9 cellular contexts compared by ENCODE assay signal in the genomic region with DNA sequence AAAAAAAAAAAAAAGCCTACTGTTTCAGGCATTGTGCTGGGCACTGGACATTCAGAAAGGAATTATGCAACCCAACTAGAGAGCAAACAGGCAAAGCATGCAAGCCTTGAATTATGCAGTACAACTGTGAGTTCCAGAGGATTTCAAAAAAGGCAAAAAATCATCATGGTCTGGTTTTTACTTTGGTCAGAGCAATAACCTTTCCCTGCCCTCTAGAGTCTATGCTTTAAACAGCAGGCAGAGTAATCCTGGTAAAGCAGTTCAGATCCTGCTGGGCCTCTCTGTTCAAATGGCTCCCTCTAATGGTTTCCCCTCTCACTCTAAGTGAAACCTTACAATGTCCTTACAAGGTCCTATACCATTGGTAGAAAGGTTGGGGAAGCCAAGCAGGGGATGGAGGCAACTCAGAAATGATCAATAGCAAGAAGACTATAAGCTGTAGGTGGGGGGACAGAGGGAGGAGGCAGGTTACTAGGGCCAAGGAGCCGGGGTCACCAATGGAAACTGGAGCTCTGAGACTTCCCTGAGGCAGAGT. TPM values are rescaled to one million over a fixed set of nuclear protein-coding genes. Genes with fewer than 3 reads are reported as not detected.
DNase-seq lines count a peak whose midpoint lies in the region; ATAC-seq, FAIRE-seq and TF ChIP-seq lines count a peak whose summit lies in the region.
"Had no signal": no experiment of that assay in that cellular context is flagged by ENCODE, and none has a peak within 500 bp of the region (broad histone marks: within the 10 kb centered on the region; RNA-seq: fewer than 3 reads in every experiment).

No MANE protein-coding gene starts in this region.

- CTCF ChIA-PET in AG04450 (lab: Charles Lee), result interaction anchor here (0.6 to 9.6 kb wide), 39 partner anchors 8 to 539 kb away, joined by 3 to 478 read pairs (median 6); partner anchors contain the start of genes C17orf50 and RASL10B

- dilution Hi-C loops in keratinocyte (cut with MboI; ENCODE audit: extremely low pct_ligation_motif_present, low sequenced_read_pairs), result no loop called here

- H3K27me3 ChIP-seq in AG04450 (ENCODE audit: control insufficient read depth, insufficient read depth, low read length) (peaks cover 5% of the 10 kb centered on the region), keratinocyte (ENCODE audit: control insufficient read depth, extremely low read depth, insufficient read depth, low read length) (no peaks in the 10 kb centered on the region)

- POLR2A ChIA-PET in AG04450 (lab: Yijun Ruan, JAX), result interaction anchor here (0.7 to 1.6 kb wide), 3 partner anchors 40 to 47 kb away, joined by 3 to 9 read pairs (median 5); no protein-coding TSS in a partner anchor

- no peaks in the 10 kb centered on the region for H4K20me1 ChIP-seq in keratinocyte (ENCODE audit: control insufficient read depth, extremely low read depth, insufficient read depth, low read length)

- H2AFZ ChIP-seq in keratinocyte (ENCODE audit: control insufficient read depth, low read length), result no peak overlapping the region

- ATAC-seq in GM18909 (IDR thresholded peaks at IDR 0.05; ENCODE audit: poor library complexity, unreplicated experiment), result no peak

- no peak overlapping the region for H3K27ac ChIP-seq in AG04450 (ENCODE audit: low read depth, low read length)
- H3K27ac ChIP-seq in keratinocyte (ENCODE audit: control insufficient read depth, insufficient read depth, low read length), result no peak overlapping the region
- H3K27ac ChIP-seq: neutrophil had no signal

- H3K4me3 ChIP-seq in AG04450 (ENCODE audit: low read depth, low read length) (no peak overlapping the region), GM12864 (ENCODE audit: low read depth, low read length) (no peak overlapping the region), cardiac fibroblast (replicated peaks in 1 of 2; ENCODE audit: low read depth in 2 of 2, low read length in 2 of 2) (no peak overlapping the region), keratinocyte (ENCODE audit: control insufficient read depth in 2 of 3, extremely low read depth in 1 of 3, insufficient read depth in 2 of 3, low read depth in 1 of 3, low read length in 3 of 3) (no peak overlapping the region)

- in situ Hi-C loops in SK-MEL-5 (cut with HindIII; ENCODE audit: low pct_unique_long_range_greater_than_20kb, low sequenced_read_pairs), result no loop called here

- DNase-seq in AG04450 (ENCODE audit: low read depth, low spot score) (peak; percentile 84), GM12864 (ENCODE audit: low read depth) (peak; percentile 76), NCI-H1092 treated with DMSO at 0.1 percent for 48 hours (lab: John Stamatoyannopoulos, UW) (peak; percentile 92), SK-MEL-5 (ENCODE audit: low read depth, low spot score) (peak; percentile 94), cardiac fibroblast (ENCODE audit: low read depth in 2 of 2) (peak; percentile 95 to 97), keratinocyte (ENCODE audit: low read depth, low spot score) (no peak)
- peak; percentile 21 for DNase-seq in stimulated activated naive CD4-positive, alpha-beta T cell treated with Interleukin-2 at 50 U/mL for 16 hours (lab: John Stamatoyannopoulos, UW)

- no peak overlapping the region for H3K4me2 ChIP-seq in keratinocyte (ENCODE audit: control insufficient read depth, extremely low read depth, insufficient read depth, low read depth, low read length)

- H3K36me3 ChIP-seq in keratinocyte (ENCODE audit: control insufficient read depth in 2 of 2, extremely low read depth in 1 of 2, insufficient read depth in 2 of 2, low read length in 2 of 2), result no peaks in the 10 kb centered on the region
- H3K36me3 ChIP-seq: neutrophil had no signal

- H3K9ac ChIP-seq in keratinocyte (ENCODE audit: control insufficient read depth, extremely low read depth, insufficient read depth, low read length), result no peak overlapping the region

- H3K9me1 ChIP-seq in keratinocyte (ENCODE audit: control insufficient read depth, extremely low read depth, insufficient read depth, low read length), result no peaks in the 10 kb centered on the region

- H3K4me1 ChIP-seq in keratinocyte (ENCODE audit: control insufficient read depth, extremely low read depth, insufficient read depth, low read length), result peaks cover 23% of the 10 kb centered on the region

- H3K9me3 ChIP-seq in AG04450 (ENCODE audit: control insufficient read depth, insufficient read depth, low read length) (no peaks in the 10 kb centered on the region; the same call in 1 of the 2 replicates), keratinocyte (ENCODE audit: control insufficient read depth, low read depth, low read length) (no peaks in the 10 kb centered on the region)
- H3K9me3 ChIP-seq: neutrophil had no signal

- no peak for FAIRE-seq in keratinocyte (lab: Jason Lieb, UNC)

- TF ChIP-seq CTCF in AG04450 (IDR thresholded peaks at IDR 0.05; ENCODE audit: low read depth, low read length) (peak; percentile 100), GM12864 (IDR thresholded peaks at IDR 0.05; ENCODE audit: low read depth, low read length, missing control alignments) (peak; percentile 90), cardiac fibroblast (IDR thresholded peaks at IDR 0.05; ENCODE audit: low read depth, low read length) (peak; percentile 98), keratinocyte (optimal IDR thresholded peaks at IDR 0.05 in 1 of 3, IDR thresholded peaks at IDR 0.05 in 1 of 3, conservative IDR thresholded peaks at IDR 0.05 in 1 of 3; ENCODE audit: extremely low read depth in 1 of 3, insufficient read depth in 2 of 3, low read length in 3 of 3) (peak; percentile 86 to 98 (median 87))

- peaks cover 4% of the 10 kb centered on the region for H3K79me2 ChIP-seq in keratinocyte (ENCODE audit: control insufficient read depth, insufficient read depth, low read length)

RNA-seq across cellular contexts. Expression of gene TAF15, which starts 4.6 kb away (rescaled TPM):
- polyA plus RNA-seq in AG04450 (2011; rRNA removed) (51.6 and 66.1 TPM in 2 replicates), keratinocyte (30.8 to 101 TPM (median 57.1 TPM) in 3 replicates)
- 45.4 and 74.0 TPM in 2 replicates for polyA minus RNA-seq in AG04450 (2011; rRNA and poly(A)+ RNA removed)
- total RNA-seq in SK-MEL-5 (2014; rRNA removed; shearing (Covaris generic)), result 17.4 and 18.7 TPM in 2 replicates
- polyA plus RNA-seq in SK-MEL-5 (2015; cell fraction: cytosol; rRNA removed), result 99.7 and 106 TPM in 2 replicates
- 52.7 and 76.3 TPM in 2 replicates for polyA plus RNA-seq in SK-MEL-5 (2015; cell fraction: nucleus; rRNA removed)
- 70.6 TPM for polyA plus RNA-seq in keratinocyte (2011; ENCODE audit: low read depth)
- polyA plus RNA-seq in keratinocyte (2011; cell fraction: cytosol; rRNA removed), result 51.2 and 73.6 TPM in 2 replicates
- polyA plus RNA-seq in keratinocyte (2011; cell fraction: nucleus; rRNA removed), result 129 and 135 TPM in 2 replicates
- polyA plus RNA-seq in keratinocyte (2012; ENCODE audit: low replicate concordance), result 73.0 and 224 TPM in 2 replicates
- 35.9 to 87.8 TPM (median 52.5 TPM) in 3 replicates for polyA minus RNA-seq in keratinocyte
- 35.7 TPM for polyA minus RNA-seq in keratinocyte (2011; cell fraction: cytosol; rRNA and poly(A)+ RNA removed)
- polyA minus RNA-seq in keratinocyte (2011; cell fraction: nucleus; rRNA and poly(A)+ RNA removed), result 65.9 and 122 TPM in 2 replicates

RNA-seq across cellular contexts. Expression of gene MMP28, which starts 9.3 kb away (rescaled TPM):
- 0.15 and 0.17 TPM in 2 replicates for polyA plus RNA-seq in AG04450 (2011; rRNA removed)
- 0.70 TPM in 1 of 2 replicates, not detected in the other for polyA minus RNA-seq in AG04450 (2011; rRNA and poly(A)+ RNA removed)
- total RNA-seq in SK-MEL-5 (2014; rRNA removed; shearing (Covaris generic)), result not detected in 2 replicates
- polyA plus RNA-seq in SK-MEL-5 (2015; cell fraction: cytosol; rRNA removed), result not detected in 2 replicates
- not detected in 2 replicates for polyA plus RNA-seq in SK-MEL-5 (2015; cell fraction: nucleus; rRNA removed)
- polyA plus RNA-seq in keratinocyte, result 13.7 to 43.5 TPM (median 21.3 TPM) in 3 replicates
- polyA plus RNA-seq in keratinocyte (2011; ENCODE audit: low read depth), result 11.1 TPM
- polyA plus RNA-seq in keratinocyte (2011; cell fraction: cytosol; rRNA removed), result 26.2 and 27.8 TPM in 2 replicates
- polyA plus RNA-seq in keratinocyte (2011; cell fraction: nucleus; rRNA removed), result 31.1 and 34.2 TPM in 2 replicates
- polyA plus RNA-seq in keratinocyte (2012; ENCODE audit: low replicate concordance), result 12.5 and 33.7 TPM in 2 replicates
- 15.4 to 22.9 TPM (median 19.7 TPM) in 3 replicates for polyA minus RNA-seq in keratinocyte
- polyA minus RNA-seq in keratinocyte (2011; cell fraction: cytosol; rRNA and poly(A)+ RNA removed), result 30.5 TPM
- 16.4 and 28.5 TPM in 2 replicates for polyA minus RNA-seq in keratinocyte (2011; cell fraction: nucleus; rRNA and poly(A)+ RNA removed)

RNA-seq across cellular contexts. Expression of gene C17orf50, which starts 44.0 kb away (rescaled TPM):
- polyA plus RNA-seq in AG04450 (2011; rRNA removed), result not detected in 2 replicates
- polyA minus RNA-seq in AG04450 (2011; rRNA and poly(A)+ RNA removed), result not detected in 2 replicates
- total RNA-seq in SK-MEL-5 (2014; rRNA removed; shearing (Covaris generic)), result not detected in 2 replicates
- not detected in 2 replicates for polyA plus RNA-seq in SK-MEL-5 (2015; cell fraction: cytosol; rRNA removed)
- not detected in 2 replicates for polyA plus RNA-seq in SK-MEL-5 (2015; cell fraction: nucleus; rRNA removed)
- polyA plus RNA-seq in keratinocyte, result not detected in 3 replicates
- not detected for polyA plus RNA-seq in keratinocyte (2011; ENCODE audit: low read depth)
- polyA plus RNA-seq in keratinocyte (2011; cell fraction: cytosol; rRNA removed), result not detected in 2 replicates
- polyA plus RNA-seq in keratinocyte (2011; cell fraction: nucleus; rRNA removed), result not detected in 2 replicates
- not detected in 2 replicates for polyA plus RNA-seq in keratinocyte (2012; ENCODE audit: low replicate concordance)
- polyA minus RNA-seq in keratinocyte, result not detected in 3 replicates
- polyA minus RNA-seq in keratinocyte (2011; cell fraction: cytosol; rRNA and poly(A)+ RNA removed), result not detected
- not detected in 2 replicates for polyA minus RNA-seq in keratinocyte (2011; cell fraction: nucleus; rRNA and poly(A)+ RNA removed)

RNA-seq across cellular contexts. Expression of gene GAS2L2, which starts 51.7 kb away (rescaled TPM):
- not detected in 2 replicates for polyA plus RNA-seq in AG04450 (2011; rRNA removed)
- polyA minus RNA-seq in AG04450 (2011; rRNA and poly(A)+ RNA removed), result not detected in 2 replicates
- total RNA-seq in SK-MEL-5 (2014; rRNA removed; shearing (Covaris generic)), result not detected in 2 replicates
- polyA plus RNA-seq in SK-MEL-5 (2015; cell fraction: cytosol; rRNA removed), result not detected in 2 replicates
- polyA plus RNA-seq in SK-MEL-5 (2015; cell fraction: nucleus; rRNA removed), result not detected in 2 replicates
- polyA plus RNA-seq in keratinocyte, result 0.02 to 0.05 TPM (median 0.05 TPM) in 3 replicates
- polyA plus RNA-seq in keratinocyte (2011; ENCODE audit: low read depth), result not detected
- 0.05 TPM in 1 of 2 replicates, not detected in the other for polyA plus RNA-seq in keratinocyte (2011; cell fraction: cytosol; rRNA removed)
- 0.14 TPM in 1 of 2 replicates, not detected in the other for polyA plus RNA-seq in keratinocyte (2011; cell fraction: nucleus; rRNA removed)
- polyA plus RNA-seq in keratinocyte (2012; ENCODE audit: low replicate concordance), result 0.05 TPM in 1 of 2 replicates, not detected in the other
- not detected in 3 replicates for polyA minus RNA-seq in keratinocyte
- polyA minus RNA-seq in keratinocyte (2011; cell fraction: cytosol; rRNA and poly(A)+ RNA removed), result not detected
- polyA minus RNA-seq in keratinocyte (2011; cell fraction: nucleus; rRNA and poly(A)+ RNA removed), result not detected in 2 replicates

Comparison
In these comparisons a context has a peak if more than half of its experiments do, and no peak if none do; other contexts are left out.
1. RNA of gene MMP28, which starts 9.3 kb away (polyA plus RNA-seq): 11.1 to 43.5 TPM in keratinocyte; 0.15 to 0.17 TPM in AG04450; every median in the first group is over 10 times any median in the second.
2. Peak in every context shown above with its lines, with median percentiles within 50 percentile points of each other: CTCF ChIP-seq.